In the genomic region with DNA sequence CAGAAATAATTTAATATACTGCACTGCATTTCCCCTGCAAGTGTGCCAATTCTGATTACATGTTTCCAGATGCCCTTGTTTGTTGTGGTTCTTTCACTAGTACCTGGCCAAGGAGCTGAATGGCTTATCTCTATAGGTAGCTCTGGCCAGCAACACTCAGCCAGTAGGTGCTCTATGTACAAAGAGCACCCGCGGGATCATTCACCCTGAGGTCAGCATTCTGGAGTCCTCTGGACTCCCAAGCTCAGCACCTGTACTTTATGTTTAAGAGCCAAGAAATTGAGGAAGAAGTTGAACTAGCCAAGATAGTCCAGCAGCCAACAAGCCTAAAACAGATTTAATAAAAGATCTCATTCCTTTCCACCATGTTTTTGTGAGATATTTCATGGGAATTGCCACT, we compare ENCODE assay signal across 30 cellular contexts.
"Had no signal": no experiment of that assay in that cellular context is flagged by ENCODE, and none has a peak within 500 bp of the region (broad histone marks: within the 10 kb centered on the region; RNA-seq: fewer than 3 reads in every experiment).

No MANE protein-coding gene starts in this region.

- H3K9me3 ChIP-seq: neutrophil, pancreas, prostate gland, right atrium auricular region, spleen, thoracic aorta, thyroid gland, tibial nerve, upper lobe of left lung, vagina had no signal

- ATAC-seq: naive thymus-derived CD8-positive, alpha-beta T cell; natural killer cell treated with Interleukin-12 subunit alpha and Interleukin-12 subunit beta and Interleukin-15 and Interleukin-18, amount 100 ng/mL, for 72 hours; pancreas; sciatic nerve; stimulated activated memory B cell treated with anti-CD40 and anti-IgM and Interleukin-4, amounts not matched to agents 10 μg/mL and 1 μg/mL and 100 μg/mL, for 72 hours; stimulated activated naive CD8-positive, alpha-beta T cell treated with anti-CD3 and anti-CD28 coated beads, Interleukin-15, amount 100 ng/mL, for 72 hours; stimulated activated naive CD8-positive, alpha-beta T cell treated with anti-CD3 and anti-CD28 coated beads, Interleukin-15, Interleukin-2, amounts not matched to agents 100 U/mL and 50 U/mL, for 24 hours had no signal

- H3K4me3 ChIP-seq: pancreas, prostate gland, right atrium auricular region, skin epidermis, smooth muscle cell, spleen, thoracic aorta, thyroid gland, tibial nerve, upper lobe of left lung, vagina had no signal

- H3K4me1 ChIP-seq: pancreas, prostate gland, spleen, thyroid gland, tibial nerve, upper lobe of left lung, vagina had no signal

- FAIRE-seq: pancreas, urothelium cell line had no signal

- H3K27ac ChIP-seq: neutrophil, pancreas, prostate gland, right atrium auricular region, skin epidermis, spleen, thoracic aorta, thyroid gland, tibial nerve, upper lobe of left lung, vagina had no signal

- H3K27me3 ChIP-seq: neutrophil, pancreas, right atrium auricular region, spleen, thyroid gland, tibial nerve, upper lobe of left lung, vagina had no signal

- H3K36me3 ChIP-seq: neutrophil, pancreas, prostate gland, right atrium auricular region, spleen, thoracic aorta, thyroid gland, tibial nerve, upper lobe of left lung, vagina had no signal

- H3K4me2 ChIP-seq: smooth muscle cell had no signal

- DNase-seq: naive B cell; naive thymus-derived CD8-positive, alpha-beta T cell; nephron progenitor cell; occipital lobe; pancreas; retina; spleen; stimulated activated CD4-positive, alpha-beta T cell treated with anti-CD3 and anti-CD28 coated beads, Interleukin-12 subunit alpha, Interleukin-12 subunit beta, amount 100 ng/mL, for 4 hours; stimulated activated CD4-positive, alpha-beta T cell treated with anti-CD3 and anti-CD28 coated beads, Interleukin-1b, Interleukin-23, amount 100 ng/mL, for 48 hours; stimulated activated CD4-positive, alpha-beta T cell treated with anti-CD3 and anti-CD28 coated beads, Interleukin-4, amount 100 ng/mL, for 1 hour; stimulated activated CD4-positive, alpha-beta T cell treated with anti-CD3 and anti-CD28 coated beads, Interleukin-4, amount 100 ng/mL, for 4 hours; stimulated activated CD8-positive, alpha-beta memory T cell treated with anti-CD3 and anti-CD28 coated beads, Interleukin-4, amount 100 ng/mL, for 48 hours; stimulated activated naive CD4-positive, alpha-beta T cell; stimulated activated naive CD8-positive, alpha-beta T cell treated with anti-CD3 and anti-CD28 coated beads, Interleukin-15, amount 100 ng/mL, for 72 hours; stimulated activated naive CD8-positive, alpha-beta T cell treated with anti-CD3 and anti-CD28 coated beads, Interleukin-15, Interleukin-2, amounts not matched to agents 100 U/mL and 50 U/mL, for 24 hours; thyroid gland; trophoblast cell; upper lobe of left lung had no signal
